ENCODE assay signal across 9 cellular contexts in genomic region chr10:86261933-86262665, GRCh38.
DNase-seq lines count a peak whose midpoint lies in the region; ATAC-seq and TF ChIP-seq lines count a peak whose summit lies in the region.
"Had no signal": no experiment of that assay in that cellular context is flagged by ENCODE, and none has a peak within 500 bp of the region (broad histone marks: within the 10 kb centered on the region; RNA-seq: fewer than 3 reads in every experiment).

No MANE protein-coding gene starts in this region.

- H3K9me3 ChIP-seq in BLaER1 (no peaks in the 10 kb centered on the region), Peyer's patch (no peaks in the 10 kb centered on the region), iPS DF 6.9 (ENCODE audit: control insufficient read depth, insufficient read depth, low read length) (no peaks in the 10 kb centered on the region), upper lobe of left lung (no peaks in the 10 kb centered on the region)
- H3K9me3 ChIP-seq: breast epithelium had no signal

- peak; percentile 50 for TF ChIP-seq CTCF in GM12875 (IDR thresholded peaks at IDR 0.05; ENCODE audit: borderline replicate concordance, insufficient read depth, low read depth, low read length)
- peak in 2 of 6 experiments; percentile 24 to 29 for TF ChIP-seq CTCF in Peyer's patch (IDR thresholded peaks at IDR 0.05)
- TF ChIP-seq CTCF in upper lobe of left lung (IDR thresholded peaks at IDR 0.05), result peak in 3 of 6 experiments; percentile 33 to 44 (median 40)

- WGBS in iPS DF 6.9 (ENCODE audit: insufficient coverage, insufficient read length), result no CpG with 5 or more reads among the region's 14 CpGs
- 44 to 50% methylated on average over 9 to 14 of the region's 14 CpGs for WGBS in upper lobe of left lung, 2 donors

- TF ChIP-seq EP300 in upper lobe of left lung (IDR thresholded peaks at IDR 0.05), result no peak

- DNase-seq in Peyer's patch, result peak in 2 of 3 donors; percentile 45 to 46
- DNase-seq in iPS DF 6.9 (ENCODE audit: low read depth, low spot score), result peak; percentile 48
- peak; percentile 34 to 44 for DNase-seq in upper lobe of left lung
- DNase-seq in NCI-H524 (lab: John Stamatoyannopoulos, UW), result no peak

- no peak overlapping the region for H3K4me3 ChIP-seq in BLaER1
- no peak overlapping the region for H3K4me3 ChIP-seq in GM12875 (ENCODE audit: low read depth, low read length)
- peak overlapping the region in 1 of 4 donors; percentile 5 for H3K4me3 ChIP-seq in Peyer's patch
- no peak overlapping the region for H3K4me3 ChIP-seq in iPS DF 6.9 (ENCODE audit: low read length)
- H3K4me3 ChIP-seq in upper lobe of left lung, result peak overlapping the region in 1 of 4 donors; percentile 13

- H3K36me3 ChIP-seq in BLaER1 (no peaks in the 10 kb centered on the region), Peyer's patch (no peaks in the 10 kb centered on the region), iPS DF 6.9 (ENCODE audit: control insufficient read depth, insufficient read depth, low read length) (no peaks in the 10 kb centered on the region), upper lobe of left lung (no peaks in the 10 kb centered on the region)
- H3K36me3 ChIP-seq: breast epithelium had no signal

- H3K27ac ChIP-seq in BLaER1, result peak overlapping the region; percentile 24; the same call in 1 of the 2 replicates
- no peak overlapping the region for H3K27ac ChIP-seq in Peyer's patch
- no peak overlapping the region for H3K27ac ChIP-seq in iPS DF 6.9 (ENCODE audit: low read length)
- no peak overlapping the region for H3K27ac ChIP-seq in upper lobe of left lung
- H3K27ac ChIP-seq: breast epithelium had no signal

- peaks cover 24% of the 10 kb centered on the region for H3K4me1 ChIP-seq in BLaER1
- no peaks in the 10 kb centered on the region for H3K4me1 ChIP-seq in Peyer's patch
- H3K4me1 ChIP-seq in iPS DF 6.9 (ENCODE audit: control insufficient read depth, insufficient read depth, low read length), result no peaks in the 10 kb centered on the region
- H3K4me1 ChIP-seq in upper lobe of left lung, result peaks cover 0 to 18% (median 5%) of the 10 kb centered on the region in 4 donors
- H3K4me1 ChIP-seq: breast epithelium had no signal

- ATAC-seq in HG03095 (IDR thresholded peaks at IDR 0.05; ENCODE audit: unreplicated experiment), result peak; percentile 85
- ATAC-seq in upper lobe of left lung (ENCODE audit: low FRiP score in 2 of 2), result peak in 1 of 2 donors; percentile 65
- no peak for ATAC-seq in HG02623 (IDR thresholded peaks at IDR 0.05; ENCODE audit: unreplicated experiment)

- no peaks in the 10 kb centered on the region; the same call in 1 of the 2 replicates for H3K27me3 ChIP-seq in BLaER1
- no peaks in the 10 kb centered on the region for H3K27me3 ChIP-seq in Peyer's patch
- H3K27me3 ChIP-seq in iPS DF 6.9 (ENCODE audit: control insufficient read depth, insufficient read depth, low read length), result no peaks in the 10 kb centered on the region
- H3K27me3 ChIP-seq in upper lobe of left lung, result peaks cover 0 to 5% (median 0%) of the 10 kb centered on the region in 4 donors
- H3K27me3 ChIP-seq: breast epithelium had no signal

- H3K9ac ChIP-seq in BLaER1, result no peak overlapping the region

- no peaks in the 10 kb centered on the region for H4K20me1 ChIP-seq in BLaER1

- peak overlapping the region; percentile 56 for H3K4me2 ChIP-seq in BLaER1

- no peak for TF ChIP-seq POLR2A in Peyer's patch (IDR thresholded peaks at IDR 0.05)
- no peak for TF ChIP-seq POLR2A in upper lobe of left lung (IDR thresholded peaks at IDR 0.05)

Comparison
In these comparisons a context has a peak if more than half of its experiments do, and no peak if none do; other contexts are left out.
1. DNase-seq: peak in Peyer's patch (2 of 3), iPS DF 6.9 (single experiment) and upper lobe of left lung (2 of 2); none in NCI-H524 (0 of 2).